In genomic region chr4:118087366-118087765, GRCh38 we compare ENCODE assay signal across 2 cellular contexts.
TF ChIP-seq lines count a peak whose summit lies in the region.

No MANE protein-coding gene starts in this region.

TF ChIP-seq in SK-N-SH, 30 proteins besides CTCF, POLR2A, EP300 and RAD21 (continued from another document):
- TF ChIP-seq SIN3A (IDR thresholded peaks at IDR 0.05; ENCODE audit: borderline replicate concordance, low read depth, low read length), result no peak
- no peak for TF ChIP-seq TEAD4 (IDR thresholded peaks at IDR 0.05; ENCODE audit: borderline replicate concordance, insufficient read depth)
- TF ChIP-seq RCOR1 (IDR thresholded peaks at IDR 0.05; ENCODE audit: low read length), result no peak
- no peak for TF ChIP-seq GATA2 (CRISPR knock-in tag; IDR thresholded peaks at IDR 0.05)
- TF ChIP-seq ELF1 (IDR thresholded peaks at IDR 0.05), result no peak
- 0 out of 2 replicates have a peak, but pooled peaks have one; percentile 34 for TF ChIP-seq POLR2AphosphoS5 (IDR thresholded peaks at IDR 0.05; ENCODE audit: low read depth, low read length)
- TF ChIP-seq REST (IDR thresholded peaks at IDR 0.05; ENCODE audit: low read depth, low read length), result no peak
- no peak for TF ChIP-seq GABPA (IDR thresholded peaks at IDR 0.05; ENCODE audit: low read depth)
- peak; percentile 62; the same call in 1 of the 2 replicates for TF ChIP-seq NFIC (IDR thresholded peaks at IDR 0.05; ENCODE audit: borderline replicate concordance)
- no peak for TF ChIP-seq IRF3 (IDR thresholded peaks at IDR 0.05; ENCODE audit: low read depth, low read length)
- TF ChIP-seq TCF12 (IDR thresholded peaks at IDR 0.05), result peak; percentile 87
- TF ChIP-seq PBX3 (IDR thresholded peaks at IDR 0.05), result peak; percentile 70

TF ChIP-seq in endothelial cell of umbilical vein, 7 proteins besides CTCF, POLR2A, EP300 and RAD21 (continued from another document):
- no peak for TF ChIP-seq MAX (IDR thresholded peaks at IDR 0.05; ENCODE audit: insufficient read depth, insufficient read length)
